Comparison of ENCODE assay signal across 9 cellular contexts in genomic region chr16:19883296-19883951, GRCh38. TPM values are rescaled to one million over a fixed set of nuclear protein-coding genes. Genes with fewer than 3 reads are reported as not detected.
A peak's percentile ranks its signal among the peaks of the same experiment; 100 is the strongest.
DNase-seq lines count a peak whose midpoint lies in the region; ATAC-seq, FAIRE-seq and TF ChIP-seq lines count a peak whose summit lies in the region.
"Had no signal": no experiment of that assay in that cellular context is flagged by ENCODE, and none has a peak within 500 bp of the region (broad histone marks: within the 10 kb centered on the region; RNA-seq: fewer than 3 reads in every experiment).

No MANE protein-coding gene starts in this region.

- H3K4me1 Mint-ChIP-seq in CD8-positive, alpha-beta memory T cell, result peaks cover 20 to 36% (median 25%) of the 10 kb centered on the region in 3 donors

- no peak for TF ChIP-seq RAD21 in H1 (IDR thresholded peaks at IDR 0.05 in 1 of 2, conservative IDR thresholded peaks at IDR 0.05 in 1 of 2; ENCODE audit: low read depth in 2 of 2, low read length in 2 of 2)

- no peak overlapping the region for H2AFZ ChIP-seq in H1 (ENCODE audit: low read length)

- peak overlapping the region; percentile 13 for H4K5ac ChIP-seq in H1 (ENCODE audit: insufficient read length, low read depth, low read length)

- TF ChIP-seq EP300 in H1 (IDR thresholded peaks at IDR 0.05; ENCODE audit: borderline replicate concordance in 1 of 2, low read depth in 2 of 2, low read length in 2 of 2), result no peak

- H2BK120ac ChIP-seq in H1 (replicated peaks; ENCODE audit: low read depth, low read length), result peak overlapping the region; percentile 25

- peak overlapping the region; percentile 89 to 97 for H3K4me2 ChIP-seq in H1 (ENCODE audit: insufficient read depth in 1 of 2, low read depth in 2 of 2, low read length in 2 of 2)

- H3K27me3 ChIP-seq in CD8-positive, alpha-beta memory T cell (ENCODE audit: insufficient read depth, low read length, poor library complexity, severe bottlenecking), result peaks cover 23% of the 10 kb centered on the region
- H3K27me3 ChIP-seq in H1 (replicated peaks in 1 of 4; ENCODE audit: control insufficient read depth in 3 of 4, extremely low read depth in 1 of 4, insufficient read depth in 3 of 4, low read length in 3 of 4), result peaks cover 0 to 11% (median 7%) of the 10 kb centered on the region in 4 experiments; a peak in 5 of 7 replicates

- H3K36me3 Mint-ChIP-seq in CD8-positive, alpha-beta memory T cell, result no peaks in the 10 kb centered on the region

- H3K36me3 ChIP-seq in CD8-positive, alpha-beta memory T cell (ENCODE audit: insufficient read depth, low read length), result no peaks in the 10 kb centered on the region
- peaks cover 0 to 19% (median 2%) of the 10 kb centered on the region in 4 experiments; a peak in 2 of 8 replicates for H3K36me3 ChIP-seq in H1 (ENCODE audit: control insufficient read depth in 2 of 4, insufficient read depth in 4 of 4, low read length in 3 of 4)

- ATAC-seq in HG02588 (IDR thresholded peaks at IDR 0.05; ENCODE audit: unreplicated experiment), result no peak

- H3K79me2 ChIP-seq in H1 (ENCODE audit: control insufficient read depth in 1 of 2, insufficient read depth in 2 of 2, low read length in 2 of 2), result peaks cover 7 to 53% of the 10 kb centered on the region in 2 experiments

- no peak overlapping the region for H3K23ac ChIP-seq in H1 (ENCODE audit: insufficient read length)

- H3K27ac Mint-ChIP-seq in CD8-positive, alpha-beta memory T cell, result no peak overlapping the region

- no peak overlapping the region for H2BK15ac ChIP-seq in H1 (ENCODE audit: low read length)

- WGBS in H1 (ENCODE audit: extremely low coverage in 1 of 2, insufficient coverage in 1 of 2, insufficient read length in 1 of 2, insufficient replicate concordance in 2 of 2, low coverage in 1 of 2, low lambda C conversion rate in 2 of 2, missing lambda C conversion rate in 1 of 2), 2 experiments, result 0% methylated on average over 35 of the region's 35 CpGs; no CpG with 5 or more reads in 1 of the 2 experiments

- peak overlapping the region; percentile 87 for H3K18ac ChIP-seq in H1 (ENCODE audit: extremely low read depth, low read length)

- no peak overlapping the region for H3K4me3 ChIP-seq in CD8-positive, alpha-beta memory T cell (ENCODE audit: low read length)
- H3K4me3 ChIP-seq in H1 (ENCODE audit: extremely low read depth in 1 of 4, insufficient read depth in 2 of 4, low read depth in 3 of 4, low read length in 4 of 4), result peak overlapping the region; percentile 59 to 83 (median 74)

- H2AK5ac ChIP-seq in H1 (ENCODE audit: low read depth, low read length), result no peak overlapping the region

- CTCF ChIA-PET in CD8-positive, alpha-beta memory T cell (lab: Charles Lee), result interaction anchor here (1.2 to 1.6 kb wide), 4 partner anchors 8 to 285 kb away, joined by 3 to 6 read pairs (median 5); no protein-coding TSS in a partner anchor
- CTCF ChIA-PET in H1 (lab: Charles Lee; ENCODE audit: partially characterized antibody), result interaction anchor here (0.9 to 1.7 kb wide), 8 partner anchors 19 to 285 kb away, joined by 3 to 14 read pairs (median 4); partner anchors contain the start of genes IQCK and KNOP1

- H2BK20ac ChIP-seq in H1 (ENCODE audit: low read length), result no peak overlapping the region

- H2BK12ac ChIP-seq in H1 (ENCODE audit: low read depth, low read length), result 0 out of 2 replicates have a peak overlapping the region, but pooled peaks have one; percentile 82

- FAIRE-seq in H1 (lab: Jason Lieb, UNC), result peak; percentile 68

- H3K79me1 ChIP-seq in H1 (ENCODE audit: low read depth, low read length), result peaks cover 15% of the 10 kb centered on the region

- H3K27me3 Mint-ChIP-seq in CD8-positive, alpha-beta memory T cell, result peaks cover 32 to 46% of the 10 kb centered on the region in 2 donors

- no peak overlapping the region for H3K27ac ChIP-seq in CD8-positive, alpha-beta memory T cell (ENCODE audit: low read depth, low read length)
- H3K27ac ChIP-seq in H1 (ENCODE audit: low read depth, low read length), result no peak overlapping the region
- H3K27ac ChIP-seq: epithelial cell of prostate had no signal

- peak overlapping the region in 3 of 4 experiments; percentile 46 to 61 (median 51); a peak in 6 of 7 replicates for H3K9ac ChIP-seq in H1 (replicated peaks in 1 of 4; ENCODE audit: extremely low read depth in 1 of 4, low read depth in 3 of 4, low read length in 3 of 4)

- H3K4me1 ChIP-seq in CD8-positive, alpha-beta memory T cell (ENCODE audit: insufficient read depth, low read length), result peaks cover 24% of the 10 kb centered on the region
- H3K4me1 ChIP-seq in H1 (replicated peaks in 1 of 4; ENCODE audit: control insufficient read depth in 3 of 4, insufficient read depth in 4 of 4, low read length in 3 of 4), result peaks cover 5 to 36% (median 25%) of the 10 kb centered on the region in 4 experiments

- H4K20me1 ChIP-seq in H1 (replicated peaks in 1 of 2; ENCODE audit: control insufficient read depth in 1 of 2, insufficient read depth in 2 of 2, low read length in 2 of 2), result peaks cover 2 to 4% of the 10 kb centered on the region in 2 experiments

- H3K4ac ChIP-seq in H1 (replicated peaks; ENCODE audit: insufficient read length, low read depth, low read length), result peak overlapping the region; percentile 86

- TF ChIP-seq CTCF in H1 (IDR thresholded peaks at IDR 0.05; ENCODE audit: control extremely low read depth in 1 of 3, insufficient read depth in 1 of 3, low read depth in 1 of 3, low read length in 3 of 3), result no peak

- TF ChIP-seq POLR2A in H1 (IDR thresholded peaks at IDR 0.05; ENCODE audit: control extremely low read depth in 1 of 2, low read depth in 2 of 2, low read length in 2 of 2), result no peak; a peak in 1 of 3 replicates

- peak overlapping the region in 6 of 7 donors; percentile 39 to 70 (median 60) for H3K4me3 Mint-ChIP-seq in CD8-positive, alpha-beta memory T cell

- POLR2A ChIA-PET in CD8-positive, alpha-beta memory T cell (lab: Charles Lee), result no interaction called here
- POLR2A ChIA-PET in H1 (lab: Charles Lee; ENCODE audit: partially characterized antibody), result interaction anchor here (0.9 to 3.5 kb wide), 16 partner anchors 12 to 328 kb away, joined by 3 to 28 read pairs (median 4); partner anchors contain the start of genes IQCK, KNOP1 and VPS35L

- H3K14ac ChIP-seq in H1 (ENCODE audit: insufficient read length), result no peak overlapping the region

- H2BK5ac ChIP-seq in H1 (ENCODE audit: low read depth, low read length), result peak overlapping the region; percentile 90; the same call in 1 of the 2 replicates

- H3K9me3 Mint-ChIP-seq in CD8-positive, alpha-beta memory T cell, result peaks cover 0 to 4% (median 0%) of the 10 kb centered on the region in 5 donors

- peak overlapping the region; percentile 69 for H4K91ac ChIP-seq in H1 (replicated peaks; ENCODE audit: insufficient read length, low read length)

- DNase-seq in CD8-positive, alpha-beta memory T cell, result peak in 2 of 5 donors; percentile 14 to 49
- DNase-seq in NCI-H526 treated with DMSO at 0.1 percent for 48 hours (lab: John Stamatoyannopoulos, UW), result peak; percentile 86
- DNase-seq in H1 (ENCODE audit: low read depth in 1 of 2, low spot score in 2 of 2), result peak in 1 of 2 experiments; percentile 71
- DNase-seq in myocyte (ENCODE audit: low read depth), result peak; percentile 81
- DNase-seq in T1000 (lab: John Stamatoyannopoulos, UW), result no peak
- no peak for DNase-seq in A172 (ENCODE audit: low spot score)
- DNase-seq in DMS153 (lab: John Stamatoyannopoulos, UW), result no peak

- peaks cover 15% of the 10 kb centered on the region; the same call in 1 of the 2 replicates for H3K23me2 ChIP-seq in H1 (ENCODE audit: low read depth, low read length)

- H4K8ac ChIP-seq in H1 (ENCODE audit: extremely low read depth, insufficient read depth, low read length), result peak overlapping the region; percentile 28

- H3K56ac ChIP-seq in H1 (replicated peaks; ENCODE audit: insufficient read length, low read depth, low read length), result peak overlapping the region; percentile 20

- no peaks in the 10 kb centered on the region for H3K9me3 ChIP-seq in CD8-positive, alpha-beta memory T cell (ENCODE audit: low read length)
- H3K9me3 ChIP-seq in H1 (ENCODE audit: insufficient read depth in 2 of 2, low read depth in 1 of 2, low read length in 1 of 2), result no peaks in the 10 kb centered on the region

TF ChIP-seq in H1, 55 proteins besides CTCF, POLR2A, EP300 and RAD21 (continues in another document):
- TF ChIP-seq CREB1 (IDR thresholded peaks at IDR 0.05), result no peak
- no peak for TF ChIP-seq SP4 (IDR thresholded peaks at IDR 0.05; ENCODE audit: low read length)
- TF ChIP-seq CEBPB (IDR thresholded peaks at IDR 0.05; ENCODE audit: low read depth, low read length), result no peak
- TF ChIP-seq HDAC2 (IDR thresholded peaks at IDR 0.05; ENCODE audit: borderline replicate concordance in 1 of 2, low read depth in 2 of 2, low read length in 2 of 2), result peak in 1 of 2 experiments; percentile 78; a peak in 1 of 4 replicates
- TF ChIP-seq CTBP2 (IDR thresholded peaks at IDR 0.05; ENCODE audit: borderline replicate concordance, insufficient read depth, insufficient read length, low read length), result no peak
- no peak for TF ChIP-seq ATF2 (IDR thresholded peaks at IDR 0.05; ENCODE audit: low read length)
- no peak for TF ChIP-seq TCF12 (IDR thresholded peaks at IDR 0.05; ENCODE audit: low read depth, low read length)
- TF ChIP-seq SIX5 (IDR thresholded peaks at IDR 0.05; ENCODE audit: low read depth, low read length), result no peak

RNA-seq across cellular contexts. Expression of gene GPRC5B, which starts 1.2 kb away (rescaled TPM):
- total RNA-seq in CD8-positive, alpha-beta memory T cell, result under 1 TPM in 1 of 2 experiments, not detected in 1; 0.11 TPM
- 0.29 TPM for polyA plus RNA-seq in CD8-positive, alpha-beta memory T cell
- 106 and 109 TPM in 2 replicates for total RNA-seq in H1 (2021; fragmentation: NEBNext Ultra II Directional; extraction: Animal tissue kit (Norgen Biotek cat#: 25700))
- polyA plus RNA-seq in H1 (2011; rRNA removed), result 160 and 196 TPM in 2 replicates
- 130 TPM for polyA plus RNA-seq in H1 (2011; cell fraction: cytosol; rRNA removed)
- polyA plus RNA-seq in H1 (2011; cell fraction: nucleus; rRNA removed), result 137 TPM
- polyA plus RNA-seq in H1 (2012, experiment 1 of 2), result 86.5 to 102 TPM (median 91.9 TPM) in 4 replicates
- polyA plus RNA-seq in H1 (2012, experiment 2 of 2), result 82.1 TPM
- 171 TPM for polyA plus RNA-seq in H1 (2013, experiment 1 of 2)
- polyA plus RNA-seq in H1 (2013, experiment 2 of 2), result 188 TPM
- polyA minus RNA-seq in H1 (2011; rRNA and poly(A)+ RNA removed), result 99.0 and 101 TPM in 2 replicates
- polyA minus RNA-seq in H1 (2011; cell fraction: cytosol; rRNA and poly(A)+ RNA removed), result 96.7 TPM
- polyA minus RNA-seq in H1 (2011; cell fraction: nucleus; rRNA and poly(A)+ RNA removed), result 80.6 TPM
- total RNA-seq in myocyte, result 26.5 and 52.9 TPM in 2 replicates
- 44.6 TPM for polyA plus RNA-seq in myocyte (2012)
- total RNA-seq in A172 (2014; rRNA removed; shearing (Covaris generic)), result 23.9 and 41.0 TPM in 2 replicates

Comparison
In these comparisons a context has a peak if more than half of its experiments do, and no peak if none do; other contexts are left out.
1. DNase-seq: peak in NCI-H526 treated with DMSO at 0.1 percent for 48 hours (single experiment) and myocyte (single experiment); none in T1000 (single experiment), A172 (single experiment) and DMS153 (single experiment).
2. RNA of gene GPRC5B, which starts 1.2 kb away (total RNA-seq): 106 to 109 TPM in H1, 26.5 to 52.9 TPM in myocyte and 23.9 to 41.0 TPM in A172; 0.11 TPM in CD8-positive, alpha-beta memory T cell; every median in the first group is over 10 times any median in the second.